In the genomic region with DNA sequence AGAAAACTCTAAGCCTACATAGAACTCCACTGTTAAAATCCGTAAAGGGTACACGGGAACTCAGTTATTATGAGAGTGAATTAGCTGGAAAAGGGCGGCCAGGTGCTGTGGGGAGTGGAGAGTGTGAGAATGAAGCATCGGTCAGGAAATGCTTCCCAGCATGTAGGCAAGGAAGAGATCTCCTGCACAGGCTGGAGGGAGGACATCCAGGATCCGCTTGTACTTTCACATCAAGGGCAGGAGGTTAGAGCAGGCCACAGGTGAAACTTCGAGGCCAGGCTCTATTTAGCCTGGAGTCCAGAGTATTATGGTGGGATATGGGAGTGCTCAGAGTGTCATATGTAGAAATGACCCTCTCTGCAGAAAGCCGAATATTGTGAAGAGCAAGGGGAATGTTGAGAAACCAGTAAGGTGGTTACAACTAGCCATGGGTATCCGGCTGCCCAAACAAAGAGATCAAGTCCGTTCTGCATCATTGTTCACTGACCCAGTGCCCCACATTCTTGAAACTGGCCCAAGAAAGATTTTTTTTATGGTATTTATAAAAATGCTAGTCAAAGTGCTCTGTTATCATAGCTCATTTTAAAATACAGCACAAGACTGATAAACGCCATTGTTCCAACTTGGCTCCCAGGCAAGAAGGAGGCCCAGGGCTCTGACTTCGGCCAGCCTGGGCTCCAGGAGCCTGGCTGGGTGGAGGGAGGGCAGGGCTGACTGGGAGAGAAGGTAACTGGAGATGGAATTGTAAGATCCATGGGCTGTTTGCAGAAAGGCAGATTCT, we compare ENCODE assay signal across 15 cellular contexts.
A peak's percentile ranks its signal among the peaks of the same experiment; 100 is the strongest.
DNase-seq lines count a peak whose midpoint lies in the region; ATAC-seq and TF ChIP-seq lines count a peak whose summit lies in the region.
"Had no signal": no experiment of that assay in that cellular context is flagged by ENCODE, and none has a peak within 500 bp of the region (broad histone marks: within the 10 kb centered on the region; RNA-seq: fewer than 3 reads in every experiment).

No MANE protein-coding gene starts in this region.

- peaks cover 34% of the 10 kb centered on the region for H3K4me1 Mint-ChIP-seq in mesothelial cell of epicardium

- ATAC-seq in HG02623 (IDR thresholded peaks at IDR 0.05; ENCODE audit: unreplicated experiment): no peak
- ATAC-seq: GM12878; lower lobe of right lung; stimulated activated effector memory CD8-positive, alpha-beta T cell treated with anti-CD3 and anti-CD28 coated beads, Interleukin-12 subunit alpha, Interleukin-12 subunit beta, amount 100 ng/mL, for 72 hours had no signal

- CTCF ChIA-PET in AG04450 (lab: Charles Lee): interaction anchor here (0.8 to 1.0 kb wide), 2 partner anchors 13 to 140 kb away, joined by 3 read pairs; no protein-coding TSS in a partner anchor

- DNase-seq in AG04450 (ENCODE audit: low read depth, low spot score) (no peak), M059J (ENCODE audit: low read depth) (peak; percentile 75), choroid plexus epithelial cell (ENCODE audit: low read depth) (peak; percentile 56), mesothelial cell of epicardium (ENCODE audit: low spot score in 2 of 2, unreplicated experiment in 2 of 2) (no peak), DMS 273 (lab: John Stamatoyannopoulos, UW; ENCODE audit: unreplicated experiment) (no peak), T-helper 2 cell (no peak)
- no peak for DNase-seq in activated CD4-positive, alpha-beta T cell treated with anti-CD3 and anti-CD28 coated beads, Interleukin-2, amount 50 U/mL, for 1 hour
- DNase-seq: hippocampal formation, lower lobe of right lung, NCI-H2171 had no signal

- H3K9me3 ChIP-seq in AG04450 (ENCODE audit: control insufficient read depth, insufficient read depth, low read length): no peaks in the 10 kb centered on the region
- H3K9me3 ChIP-seq: lower lobe of right lung, vagina had no signal

- no peaks in the 10 kb centered on the region for H3K36me3 Mint-ChIP-seq in mesothelial cell of epicardium
- H3K36me3 Mint-ChIP-seq: brain; stimulated activated effector memory CD8-positive, alpha-beta T cell treated with anti-CD3 and anti-CD28 coated beads, Interleukin-12 subunit alpha, Interleukin-12 subunit beta, amount 100 ng/mL, for 72 hours had no signal

- no peaks in the 10 kb centered on the region for H3K9me3 Mint-ChIP-seq in mesothelial cell of epicardium
- H3K9me3 Mint-ChIP-seq: brain; stimulated activated effector memory CD8-positive, alpha-beta T cell treated with anti-CD3 and anti-CD28 coated beads, Interleukin-12 subunit alpha, Interleukin-12 subunit beta, amount 100 ng/mL, for 72 hours had no signal

- peak overlapping the region; percentile 82 for H3K27ac Mint-ChIP-seq in mesothelial cell of epicardium
- H3K27ac Mint-ChIP-seq: stimulated activated effector memory CD8-positive, alpha-beta T cell treated with anti-CD3 and anti-CD28 coated beads, Interleukin-12 subunit alpha, Interleukin-12 subunit beta, amount 100 ng/mL, for 72 hours had no signal

- POLR2A ChIA-PET in AG04450 (lab: Yijun Ruan, JAX): interaction anchor here (1.5 kb wide), 1 partner anchor 79 kb away, joined by 5 read pairs; a partner anchor contains a TSS

- no peak overlapping the region for H3K4me3 ChIP-seq in AG04450 (ENCODE audit: low read depth, low read length)
- H3K4me3 ChIP-seq in choroid plexus epithelial cell (ENCODE audit: low read depth, low read length): no peak overlapping the region
- H3K4me3 ChIP-seq: GM12878, lower lobe of right lung, vagina had no signal

- no peak overlapping the region for H3K4me3 Mint-ChIP-seq in mesothelial cell of epicardium
- H3K4me3 Mint-ChIP-seq: brain; stimulated activated effector memory CD8-positive, alpha-beta T cell treated with anti-CD3 and anti-CD28 coated beads, Interleukin-12 subunit alpha, Interleukin-12 subunit beta, amount 100 ng/mL, for 72 hours had no signal

- H3K27me3 ChIP-seq in AG04450 (ENCODE audit: control insufficient read depth, insufficient read depth, low read length): no peaks in the 10 kb centered on the region
- H3K27me3 ChIP-seq: vagina had no signal

- TF ChIP-seq CTCF in AG04450 (IDR thresholded peaks at IDR 0.05; ENCODE audit: low read depth, low read length) (no peak), choroid plexus epithelial cell (conservative IDR thresholded peaks at IDR 0.05; ENCODE audit: low read depth, low read length) (no peak), mesothelial cell of epicardium (IDR thresholded peaks at IDR 0.05; ENCODE audit: unreplicated experiment) (no peak)

- no peaks in the 10 kb centered on the region for H3K27me3 Mint-ChIP-seq in mesothelial cell of epicardium (ENCODE audit: low read depth)
- H3K27me3 Mint-ChIP-seq: brain had no signal

- peak overlapping the region; percentile 86 for H3K27ac ChIP-seq in AG04450 (ENCODE audit: low read depth, low read length)
- H3K27ac ChIP-seq: lower lobe of right lung, vagina had no signal

Comparison
In these comparisons a context has a peak if more than half of its experiments do, and no peak if none do; other contexts are left out.
1. DNase-seq: peak in M059J (single experiment) and choroid plexus epithelial cell (single experiment); none in AG04450 (single experiment), mesothelial cell of epicardium (0 of 2), activated CD4-positive, alpha-beta T cell treated with anti-CD3 and anti-CD28 coated beads, Interleukin-2, amount 50 U/mL, for 1 hour (single experiment), DMS 273 (single experiment) and T-helper 2 cell (0 of 5).